ENCODE assay signal across 1 cellular context in the genomic region with DNA sequence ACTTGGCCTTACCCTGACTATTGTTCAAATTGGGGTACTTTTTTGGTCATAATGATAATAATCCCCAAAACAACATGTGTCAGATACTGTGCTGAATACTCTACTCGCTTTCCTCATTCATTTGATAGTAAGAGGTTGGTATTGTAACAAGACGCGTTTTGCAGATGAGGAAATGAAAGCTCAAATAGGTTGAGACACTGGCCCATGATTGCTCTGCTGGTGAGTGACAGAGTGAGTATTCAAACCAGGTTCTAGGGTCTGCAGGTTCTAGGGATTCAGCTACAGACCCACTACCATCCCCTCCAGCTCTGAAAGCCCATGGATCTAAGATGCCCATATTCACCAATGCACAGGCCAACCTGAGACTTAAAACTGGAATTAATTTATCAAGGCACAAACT.
TF ChIP-seq lines count a peak whose summit lies in the region.

No MANE protein-coding gene starts in this region.

TF ChIP-seq in GM23338, 12 proteins besides CTCF, POLR2A, EP300 and RAD21 (continued from another document):
- TF ChIP-seq ZNF462 (CRISPR knock-in tag; IDR thresholded peaks at IDR 0.05), result no peak
- TF ChIP-seq JUNB (IDR thresholded peaks at IDR 0.05; ENCODE audit: unreplicated experiment), result no peak
- no peak for TF ChIP-seq CREB1 (CRISPR knock-in tag; IDR thresholded peaks at IDR 0.05; ENCODE audit: low read depth)
- TF ChIP-seq ETS1 (IDR thresholded peaks at IDR 0.05), result no peak
- TF ChIP-seq ZNF331 (CRISPR knock-in tag; IDR thresholded peaks at IDR 0.05; ENCODE audit: low read depth), result no peak
- no peak for TF ChIP-seq STAT1 (IDR thresholded peaks at IDR 0.05; ENCODE audit: unreplicated experiment)
- TF ChIP-seq ZNF114 (CRISPR knock-in tag; IDR thresholded peaks at IDR 0.05), result no peak
- no peak for TF ChIP-seq EZH2phosphoT487 (IDR thresholded peaks at IDR 0.05; ENCODE audit: unreplicated experiment)
- no peak for TF ChIP-seq NANOG (IDR thresholded peaks at IDR 0.05; ENCODE audit: borderline replicate concordance)
- TF ChIP-seq EZH2 (IDR thresholded peaks at IDR 0.05; ENCODE audit: low read depth, unreplicated experiment), result no peak
- no peak for TF ChIP-seq REST (IDR thresholded peaks at IDR 0.05; ENCODE audit: unreplicated experiment)
